Comparison of ENCODE assay signal across 1 cellular context in genomic region chr7:34034728-34035127, GRCh38.
TF ChIP-seq lines count a peak whose summit lies in the region.

No MANE protein-coding gene starts in this region.

TF ChIP-seq in HEK293, 187 proteins besides CTCF, POLR2A, EP300 and RAD21 (continued from another document):
- TF ChIP-seq ZFP41 (tag by site-specific recombination; IDR thresholded peaks at IDR 0.05; ENCODE audit: borderline replicate concordance): no peak
- peak; percentile 62 for TF ChIP-seq ZIC2 (tag by site-specific recombination; IDR thresholded peaks at IDR 0.05)
